Comparison of ENCODE assay signal across 1 cellular context in genomic region chr7:100142461-100142860, GRCh38.
TF ChIP-seq lines count a peak whose summit lies in the region.

No MANE protein-coding gene starts in this region.

TF ChIP-seq in HepG2, 621 proteins besides CTCF, POLR2A, EP300 and RAD21:
- no peak for TF ChIP-seq ZNF281 (CRISPR knock-in tag; IDR thresholded peaks at IDR 0.05; ENCODE audit: borderline replicate concordance)
- no peak for TF ChIP-seq TEF (CRISPR knock-in tag; IDR thresholded peaks at IDR 0.05)
- TF ChIP-seq CERS6 (CRISPR knock-in tag; IDR thresholded peaks at IDR 0.05) = no peak
- TF ChIP-seq KDM4B (CRISPR knock-in tag; IDR thresholded peaks at IDR 0.05) = no peak
- TF ChIP-seq ZNF460 (CRISPR knock-in tag; IDR thresholded peaks at IDR 0.05; ENCODE audit: borderline replicate concordance) = peak; percentile 72; the same call in 1 of the 2 replicates
- TF ChIP-seq TOPORS (CRISPR knock-in tag; IDR thresholded peaks at IDR 0.05) = no peak
- TF ChIP-seq NFIB (CRISPR knock-in tag; IDR thresholded peaks at IDR 0.05; ENCODE audit: borderline replicate concordance) = no peak
- no peak for TF ChIP-seq RFX3 (CRISPR knock-in tag; IDR thresholded peaks at IDR 0.05)
- TF ChIP-seq CEBPB (IDR thresholded peaks at IDR 0.05; ENCODE audit: borderline replicate concordance, low read depth, low read length) = 0 out of 2 replicates have a peak, but pooled peaks have one; percentile 39
- TF ChIP-seq ZSCAN29 (CRISPR knock-in tag; conservative IDR thresholded peaks at IDR 0.05) = no peak
- no peak for TF ChIP-seq ZNF20 (CRISPR knock-in tag; IDR thresholded peaks at IDR 0.05)
- TF ChIP-seq GRHL1 (CRISPR knock-in tag; conservative IDR thresholded peaks at IDR 0.05) = no peak
- TF ChIP-seq ZBTB33 (CRISPR knock-in tag; IDR thresholded peaks at IDR 0.05) = no peak
- TF ChIP-seq TIGD3 (CRISPR knock-in tag; IDR thresholded peaks at IDR 0.05; ENCODE audit: borderline replicate concordance) = no peak
- TF ChIP-seq RELA (CRISPR knock-in tag; IDR thresholded peaks at IDR 0.05) = no peak
- TF ChIP-seq ZNF607 (CRISPR knock-in tag; IDR thresholded peaks at IDR 0.05; ENCODE audit: borderline replicate concordance) = no peak
- 0 out of 2 replicates have a peak, but pooled peaks have one; percentile 18 for TF ChIP-seq CEBPG (CRISPR knock-in tag; IDR thresholded peaks at IDR 0.05)
- no peak for TF ChIP-seq ZBTB34 (CRISPR knock-in tag; IDR thresholded peaks at IDR 0.05)
- no peak for TF ChIP-seq ZNF543 (CRISPR knock-in tag; IDR thresholded peaks at IDR 0.05)
- TF ChIP-seq ZNF740 (CRISPR knock-in tag; IDR thresholded peaks at IDR 0.05) = no peak
- TF ChIP-seq SMC3 (IDR thresholded peaks at IDR 0.05; ENCODE audit: low read length) = no peak
